12 cellular contexts compared by ENCODE assay signal in genomic region chr6:142756215-142756630, GRCh38.
DNase-seq lines count a peak whose midpoint lies in the region; ATAC-seq, FAIRE-seq and TF ChIP-seq lines count a peak whose summit lies in the region.
"Had no signal": no experiment of that assay in that cellular context is flagged by ENCODE, and none has a peak within 500 bp of the region (broad histone marks: within the 10 kb centered on the region; RNA-seq: fewer than 3 reads in every experiment).

No MANE protein-coding gene starts in this region.

- no peaks in the 10 kb centered on the region for H3K36me3 ChIP-seq in Panc1 (ENCODE audit: control insufficient read depth, insufficient read depth, low read length)
- H3K36me3 ChIP-seq in small intestine (ENCODE audit: control insufficient read depth in 2 of 2, insufficient read depth in 2 of 2, low read length in 2 of 2): peaks cover 12 to 13% of the 10 kb centered on the region in 2 donors

- H3K36me3 Mint-ChIP-seq in activated CD8-positive, alpha-beta memory T cell treated with anti-CD3 and anti-CD28 coated beads, Interleukin-2, amount 10 ng/mL, durations not matched to agents 7 days and 5 days: peaks cover 57% of the 10 kb centered on the region
- peaks cover 31% of the 10 kb centered on the region for H3K36me3 Mint-ChIP-seq in type B pancreatic cell

- H3K9me3 Mint-ChIP-seq in activated CD8-positive, alpha-beta memory T cell treated with anti-CD3 and anti-CD28 coated beads, Interleukin-2, amount 10 ng/mL, durations not matched to agents 7 days and 5 days (ENCODE audit: low read depth): no peaks in the 10 kb centered on the region
- no peaks in the 10 kb centered on the region for H3K9me3 Mint-ChIP-seq in type B pancreatic cell

- no peaks in the 10 kb centered on the region for H3K27me3 Mint-ChIP-seq in activated CD8-positive, alpha-beta memory T cell treated with anti-CD3 and anti-CD28 coated beads, Interleukin-2, amount 10 ng/mL, durations not matched to agents 7 days and 5 days
- no peaks in the 10 kb centered on the region for H3K27me3 Mint-ChIP-seq in type B pancreatic cell

- intact Hi-C loops in Panc1 (cut with micrococcal nuclease; ENCODE audit: unreplicated experiment): no loop called here

- H3K4me3 ChIP-seq in Panc1 (ENCODE audit: low read depth in 2 of 2, low read length in 2 of 2): no peak overlapping the region
- no peak overlapping the region for H3K4me3 ChIP-seq in small intestine (ENCODE audit: low read depth in 1 of 2, low read length in 2 of 2)
- H3K4me3 ChIP-seq: upper lobe of left lung had no signal

- H3K9me3 ChIP-seq in Panc1 (ENCODE audit: control insufficient read depth, insufficient read depth, low read depth, low read length) (no peaks in the 10 kb centered on the region), small intestine (ENCODE audit: control insufficient read depth, low read depth) (no peaks in the 10 kb centered on the region)
- H3K9me3 ChIP-seq: upper lobe of left lung had no signal

- no peak for DNase-seq in activated CD8-positive, alpha-beta memory T cell treated with anti-CD3 and anti-CD28 coated beads, Interleukin-2, amount 10 ng/mL, durations not matched to agents 7 days and 5 days
- no peak for DNase-seq in activated CD8-positive, alpha-beta memory T cell treated with anti-CD3 and anti-CD28 coated beads, Interleukin-2, amount 50 U/mL, for 4 hours
- no peak for DNase-seq in Panc1 (ENCODE audit: low read depth, low spot score)
- peak; percentile 18 for DNase-seq in epithelial cell of prostate (ENCODE audit: low read depth, low spot score)
- DNase-seq in small intestine: peak; percentile 14
- no peak for DNase-seq in type B pancreatic cell (ENCODE audit: extremely low spot score, unreplicated experiment)
- no peak for DNase-seq in substantia nigra (lab: John Stamatoyannopoulos, UW)
- DNase-seq: AML-193, NCI-H1417 treated with DMSO at 0.1 percent for 48 hours, upper lobe of left lung had no signal

- POLR2A ChIA-PET in Panc1 (lab: Charles Lee): no interaction called here

- H3K27me3 ChIP-seq in Panc1 (ENCODE audit: control insufficient read depth, insufficient read depth, low read length): no peaks in the 10 kb centered on the region
- no peaks in the 10 kb centered on the region for H3K27me3 ChIP-seq in small intestine (ENCODE audit: control insufficient read depth in 2 of 2, insufficient read depth in 2 of 2, low read length in 2 of 2)
- H3K27me3 ChIP-seq: upper lobe of left lung had no signal

- H3K27ac ChIP-seq in Panc1 (ENCODE audit: low read length): no peak overlapping the region
- no peak overlapping the region for H3K27ac ChIP-seq in epithelial cell of prostate
- no peak overlapping the region for H3K27ac ChIP-seq in small intestine (ENCODE audit: low read depth in 1 of 2, low read length in 1 of 2)
- H3K27ac ChIP-seq in substantia nigra (ENCODE audit: low read depth, low read length, poor library complexity, severe bottlenecking): no peak overlapping the region
- H3K27ac ChIP-seq: upper lobe of left lung had no signal

- H3K4me3 Mint-ChIP-seq in activated CD8-positive, alpha-beta memory T cell treated with anti-CD3 and anti-CD28 coated beads, Interleukin-2, amount 10 ng/mL, durations not matched to agents 7 days and 5 days: no peak overlapping the region
- no peak overlapping the region for H3K4me3 Mint-ChIP-seq in type B pancreatic cell

- no TSS peak for BruUV-seq in Panc1 (replicated peaks; lab: Mats Ljungman, UMichigan)

- no peak overlapping the region for H3K27ac Mint-ChIP-seq in activated CD8-positive, alpha-beta memory T cell treated with anti-CD3 and anti-CD28 coated beads, Interleukin-2, amount 10 ng/mL, durations not matched to agents 7 days and 5 days
- H3K27ac Mint-ChIP-seq in type B pancreatic cell: no peak overlapping the region

- 41 to 63% (median 46%) methylated on average over 2 of the region's 2 CpGs for WGBS in small intestine, 3 donors

- ATAC-seq in activated CD8-positive, alpha-beta memory T cell treated with anti-CD3 and anti-CD28 coated beads, Interleukin-2, amount 10 ng/mL, durations not matched to agents 7 days and 5 days: peak; percentile 27
- ATAC-seq in Panc1 (peak; percentile 86), HG03280 (IDR thresholded peaks at IDR 0.05; ENCODE audit: unreplicated experiment) (no peak)

- no peak for FAIRE-seq in small intestine (lab: Jason Lieb, UNC)
- FAIRE-seq: islet of Langerhans had no signal

- CTCF ChIA-PET in activated CD8-positive, alpha-beta memory T cell treated with anti-CD3 and anti-CD28 coated beads, Interleukin-2, amount 10 ng/mL, durations not matched to agents 7 days and 5 days (lab: Charles Lee): no interaction called here
- CTCF ChIA-PET in Panc1 (lab: Charles Lee): no interaction called here

- in situ Hi-C loops in Panc1 (cut with HindIII; ENCODE audit: low pct_unique_long_range_greater_than_20kb, low sequenced_read_pairs): no loop called here

- no peak for TF ChIP-seq CTCF in Panc1 (IDR thresholded peaks at IDR 0.05)
- TF ChIP-seq CTCF in type B pancreatic cell (conservative IDR thresholded peaks at IDR 0.05): no peak

- no peaks in the 10 kb centered on the region for H3K4me1 ChIP-seq in Panc1 (ENCODE audit: control insufficient read depth, insufficient read depth, low read length)
- peaks cover 0 to 3% of the 10 kb centered on the region in 2 donors for H3K4me1 ChIP-seq in small intestine (ENCODE audit: control insufficient read depth in 2 of 2, insufficient read depth in 1 of 2, low read depth in 1 of 2, low read length in 1 of 2)
- H3K4me1 ChIP-seq: upper lobe of left lung had no signal

- peaks cover 13% of the 10 kb centered on the region for H3K4me1 Mint-ChIP-seq in activated CD8-positive, alpha-beta memory T cell treated with anti-CD3 and anti-CD28 coated beads, Interleukin-2, amount 10 ng/mL, durations not matched to agents 7 days and 5 days
- H3K4me1 Mint-ChIP-seq in type B pancreatic cell (ENCODE audit: unreplicated experiment): no peaks in the 10 kb centered on the region

Comparison
In these comparisons a context has a peak if more than half of its experiments do, and no peak if none do; other contexts are left out.
1. DNase-seq: peak in epithelial cell of prostate (single experiment) and small intestine (single experiment); none in activated CD8-positive, alpha-beta memory T cell treated with anti-CD3 and anti-CD28 coated beads, Interleukin-2, amount 10 ng/mL, durations not matched to agents 7 days and 5 days (single experiment), activated CD8-positive, alpha-beta memory T cell treated with anti-CD3 and anti-CD28 coated beads, Interleukin-2, amount 50 U/mL, for 4 hours (single experiment), Panc1 (single experiment), type B pancreatic cell (single experiment) and substantia nigra (0 of 49).